2 cellular contexts compared by ENCODE assay signal in genomic region chr21:29374481-29374880, GRCh38.
TF ChIP-seq lines count a peak whose summit lies in the region.

No MANE protein-coding gene starts in this region.

TF ChIP-seq in IMR-90, 13 proteins besides CTCF, POLR2A, EP300 and RAD21:
- no peak for TF ChIP-seq RCOR1 (IDR thresholded peaks at IDR 0.05; ENCODE audit: insufficient replicate concordance, low read length)
- no peak for TF ChIP-seq MAFK (IDR thresholded peaks at IDR 0.05; ENCODE audit: low read depth, low read length)
- TF ChIP-seq NFE2L2 (IDR thresholded peaks at IDR 0.05; ENCODE audit: low read depth, low read length), result no peak
- no peak for TF ChIP-seq ELK1 (IDR thresholded peaks at IDR 0.05; ENCODE audit: borderline replicate concordance, low read depth, low read length)
- TF ChIP-seq SMC3 (IDR thresholded peaks at IDR 0.05; ENCODE audit: low read depth, low read length), result no peak
- no peak for TF ChIP-seq FOS (IDR thresholded peaks at IDR 0.05; ENCODE audit: low read depth, low read length)
- TF ChIP-seq MAZ (IDR thresholded peaks at IDR 0.05; ENCODE audit: borderline replicate concordance, low read depth, low read length), result no peak
- TF ChIP-seq CHD1 (IDR thresholded peaks at IDR 0.05; ENCODE audit: low read depth, low read length), result no peak

TF ChIP-seq in GM12878, 131 proteins besides CTCF, POLR2A, EP300 and RAD21:
- TF ChIP-seq POU2F2 (IDR thresholded peaks at IDR 0.05; ENCODE audit: borderline replicate concordance, low read depth, low read length), result no peak
- TF ChIP-seq ZBTB11 (CRISPR knock-in tag; IDR thresholded peaks at IDR 0.05), result no peak
- TF ChIP-seq HDAC2 (IDR thresholded peaks at IDR 0.05), result no peak
- no peak for TF ChIP-seq E2F4 (IDR thresholded peaks at IDR 0.05; ENCODE audit: low read depth, low read length)
- no peak for TF ChIP-seq FOXK2 (IDR thresholded peaks at IDR 0.05)
- no peak for TF ChIP-seq RB1 (IDR thresholded peaks at IDR 0.05; ENCODE audit: borderline replicate concordance)
- TF ChIP-seq ZNF207 (IDR thresholded peaks at IDR 0.05; ENCODE audit: borderline replicate concordance), result no peak
- TF ChIP-seq BACH1 (IDR thresholded peaks at IDR 0.05; ENCODE audit: borderline replicate concordance), result no peak
- TF ChIP-seq ZNF687 (IDR thresholded peaks at IDR 0.05), result no peak
- no peak for TF ChIP-seq CUX1 (IDR thresholded peaks at IDR 0.05; ENCODE audit: insufficient replicate concordance, low read depth, low read length)
- TF ChIP-seq CHD4 (IDR thresholded peaks at IDR 0.05), result no peak
- TF ChIP-seq HDAC6 (IDR thresholded peaks at IDR 0.05; ENCODE audit: unreplicated experiment), result no peak
- no peak for TF ChIP-seq PRDM15 (CRISPR knock-in tag; IDR thresholded peaks at IDR 0.05)
- TF ChIP-seq BHLHE40 (IDR thresholded peaks at IDR 0.05; ENCODE audit: borderline replicate concordance in 1 of 2, low read depth in 2 of 2, low read length in 1 of 2), result no peak
- TF ChIP-seq SP1 (IDR thresholded peaks at IDR 0.05; ENCODE audit: low read depth, low read length), result no peak
